ENCODE assay signal across 11 cellular contexts in genomic region chr11:79026803-79027445, GRCh38.
DNase-seq lines count a peak whose midpoint lies in the region; ATAC-seq and TF ChIP-seq lines count a peak whose summit lies in the region.
"Had no signal": no experiment of that assay in that cellular context is flagged by ENCODE, and none has a peak within 500 bp of the region (broad histone marks: within the 10 kb centered on the region; RNA-seq: fewer than 3 reads in every experiment).

No MANE protein-coding gene starts in this region.

- no peak overlapping the region for H3K4me3 Mint-ChIP-seq in activated CD4-positive, alpha-beta memory T cell treated with anti-CD3 and anti-CD28 coated beads, Interleukin-2, amount 10 ng/mL, durations not matched to agents 7 days and 5 days

- H3K27me3 Mint-ChIP-seq in activated CD4-positive, alpha-beta memory T cell treated with anti-CD3 and anti-CD28 coated beads, Interleukin-2, amount 10 ng/mL, durations not matched to agents 7 days and 5 days, result peaks cover 40% of the 10 kb centered on the region

- H3K27ac Mint-ChIP-seq in activated CD4-positive, alpha-beta memory T cell treated with anti-CD3 and anti-CD28 coated beads, Interleukin-2, amount 10 ng/mL, durations not matched to agents 7 days and 5 days, result no peak overlapping the region

- ATAC-seq in GM21526 (IDR thresholded peaks at IDR 0.05; ENCODE audit: low FRiP score, unreplicated experiment) (peak; percentile 84), HG03442 (IDR thresholded peaks at IDR 0.05; ENCODE audit: unreplicated experiment) (peak; percentile 75)

- H3K4me3 ChIP-seq in GM12865 (ENCODE audit: low read depth, low read length), result no peak overlapping the region
- H3K4me3 ChIP-seq in astrocyte of the spinal cord (ENCODE audit: low read depth, low read length), result no peak overlapping the region
- H3K4me3 ChIP-seq: dorsolateral prefrontal cortex had no signal

- DNase-seq in GM12865 (ENCODE audit: low read depth) (peak; percentile 30), astrocyte of the spinal cord (ENCODE audit: low read depth, low spot score) (peak; percentile 60), dermis blood vessel endothelial cell (no peak), T-helper 2 cell (no peak), middle frontal gyrus (ENCODE audit: extremely low spot score, low spot score) (no peak)
- no peak for DNase-seq in activated CD4-positive, alpha-beta memory T cell treated with anti-CD3 and anti-CD28 coated beads, Interleukin-2, amount 10 ng/mL, durations not matched to agents 7 days and 5 days
- DNase-seq: dorsolateral prefrontal cortex, NCI-H226, posterior cingulate gyrus had no signal

- in situ Hi-C loops in astrocyte of the spinal cord (cut with HindIII; ENCODE audit: low sequenced_read_pairs), result no loop called here

- TF ChIP-seq CTCF in GM12865 (IDR thresholded peaks at IDR 0.05; ENCODE audit: insufficient read depth, low read depth, low read length, missing control alignments) (no peak), astrocyte of the spinal cord (IDR thresholded peaks at IDR 0.05; ENCODE audit: low read depth, low read length) (no peak)

- H3K4me1 Mint-ChIP-seq in activated CD4-positive, alpha-beta memory T cell treated with anti-CD3 and anti-CD28 coated beads, Interleukin-2, amount 10 ng/mL, durations not matched to agents 7 days and 5 days, result peaks cover 8% of the 10 kb centered on the region

- H3K9me3 Mint-ChIP-seq in activated CD4-positive, alpha-beta memory T cell treated with anti-CD3 and anti-CD28 coated beads, Interleukin-2, amount 10 ng/mL, durations not matched to agents 7 days and 5 days, result no peaks in the 10 kb centered on the region

- POLR2A ChIA-PET in activated CD4-positive, alpha-beta memory T cell treated with anti-CD3 and anti-CD28 coated beads, Interleukin-2, amount 10 ng/mL, durations not matched to agents 7 days and 5 days (lab: Charles Lee), result no interaction called here

- H3K36me3 Mint-ChIP-seq in activated CD4-positive, alpha-beta memory T cell treated with anti-CD3 and anti-CD28 coated beads, Interleukin-2, amount 10 ng/mL, durations not matched to agents 7 days and 5 days (ENCODE audit: low read depth), result no peaks in the 10 kb centered on the region

- CTCF ChIA-PET in activated CD4-positive, alpha-beta memory T cell treated with anti-CD3 and anti-CD28 coated beads, Interleukin-2, amount 10 ng/mL, durations not matched to agents 7 days and 5 days (lab: Charles Lee), result interaction anchor here (1.2 kb wide), 1 partner anchor 380 kb away, joined by 6 read pairs; no protein-coding TSS in a partner anchor

Comparison
In these comparisons a context has a peak if more than half of its experiments do, and no peak if none do; other contexts are left out.
1. DNase-seq: peak in GM12865 (single experiment) and astrocyte of the spinal cord (single experiment); none in dermis blood vessel endothelial cell (single experiment), T-helper 2 cell (0 of 5), activated CD4-positive, alpha-beta memory T cell treated with anti-CD3 and anti-CD28 coated beads, Interleukin-2, amount 10 ng/mL, durations not matched to agents 7 days and 5 days (single experiment) and middle frontal gyrus (single experiment).